ENCODE assay signal across 11 cellular contexts in the genomic region with DNA sequence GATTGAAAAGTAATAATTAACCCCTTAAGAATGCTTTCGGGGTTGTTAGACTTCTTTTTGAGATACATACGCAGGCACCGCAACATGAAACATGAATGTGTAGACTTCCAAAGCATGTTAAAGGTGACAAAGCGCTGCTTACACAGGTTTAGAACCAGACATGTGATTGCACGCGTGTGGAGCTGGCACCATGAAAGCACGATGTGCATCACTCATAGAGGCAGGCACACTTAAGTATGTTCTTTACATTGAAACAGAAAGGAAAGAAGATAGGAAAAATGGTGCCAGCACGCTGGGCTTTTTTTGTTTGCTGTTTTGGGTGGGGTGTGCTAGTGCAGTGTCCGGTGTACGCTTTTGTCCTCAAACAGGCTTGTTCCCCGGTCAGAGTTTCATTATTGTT.
DNase-seq lines count a peak whose midpoint lies in the region; FAIRE-seq and TF ChIP-seq lines count a peak whose summit lies in the region.
"Had no signal": no experiment of that assay in that cellular context is flagged by ENCODE, and none has a peak within 500 bp of the region (broad histone marks: within the 10 kb centered on the region; RNA-seq: fewer than 3 reads in every experiment).

No MANE protein-coding gene starts in this region.

- no peak for FAIRE-seq in small intestine (lab: Jason Lieb, UNC)

- H3K27ac ChIP-seq in small intestine (ENCODE audit: low read depth in 1 of 2, low read length in 1 of 2): peak overlapping the region; percentile 77 to 90

- H3K4me1 ChIP-seq in small intestine (ENCODE audit: control insufficient read depth in 2 of 2, insufficient read depth in 1 of 2, low read depth in 1 of 2, low read length in 1 of 2): peaks cover 0 to 4% of the 10 kb centered on the region in 2 donors

- TF ChIP-seq CTCF in fibroblast of villous mesenchyme (IDR thresholded peaks at IDR 0.05; ENCODE audit: insufficient read depth, low read depth, low read length) (no peak), chondrocyte (IDR thresholded peaks at IDR 0.05) (no peak)

- H3K27me3 ChIP-seq in small intestine (ENCODE audit: control insufficient read depth in 2 of 2, insufficient read depth in 2 of 2, low read length in 2 of 2): no peaks in the 10 kb centered on the region

- H3K4me3 ChIP-seq in fibroblast of villous mesenchyme (ENCODE audit: low read depth, low read length) (peak overlapping the region; percentile 7), small intestine (ENCODE audit: low read depth in 1 of 2, low read length in 2 of 2) (no peak overlapping the region)

- H3K36me3 ChIP-seq in small intestine (ENCODE audit: control insufficient read depth in 2 of 2, insufficient read depth in 2 of 2, low read length in 2 of 2): no peaks in the 10 kb centered on the region

- H3K27me3 Mint-ChIP-seq in chondrocyte (ENCODE audit: low read depth): peaks cover 3% of the 10 kb centered on the region
- H3K27me3 Mint-ChIP-seq: stimulated activated naive CD8-positive, alpha-beta T cell treated with anti-CD3 and anti-CD28 coated beads, Interleukin-15, Interleukin-2, amounts not matched to agents 100 ng/mL and 50 ng/mL, for 24 hours had no signal

- H3K4me3 Mint-ChIP-seq in chondrocyte (ENCODE audit: unreplicated experiment): no peak overlapping the region
- H3K4me3 Mint-ChIP-seq: stimulated activated naive CD8-positive, alpha-beta T cell treated with anti-CD3 and anti-CD28 coated beads, Interleukin-15, Interleukin-2, amounts not matched to agents 100 ng/mL and 50 ng/mL, for 24 hours; T-helper 1 cell treated with Interleukin-12 subunit alpha and Interleukin-12 subunit beta and Interleukin-4 antibody, amounts not matched to agents 30 μg/mL and 1 μg/mL, for 36 hours had no signal

- no peak overlapping the region for H3K27ac Mint-ChIP-seq in chondrocyte (ENCODE audit: unreplicated experiment)
- H3K27ac Mint-ChIP-seq: stimulated activated naive CD8-positive, alpha-beta T cell treated with anti-CD3 and anti-CD28 coated beads, Interleukin-15, Interleukin-2, amounts not matched to agents 100 ng/mL and 50 ng/mL, for 24 hours; T-helper 1 cell treated with Interleukin-12 subunit alpha and Interleukin-12 subunit beta and Interleukin-4 antibody, amounts not matched to agents 30 μg/mL and 1 μg/mL, for 36 hours had no signal

- DNase-seq in DMS 273 (lab: John Stamatoyannopoulos, UW; ENCODE audit: unreplicated experiment) (peak; percentile 83), DMS 273 treated with DMSO at 0.1 percent for 48 hours (lab: John Stamatoyannopoulos, UW) (no peak), RPMI7951 (ENCODE audit: low read depth) (peak; percentile 14), fibroblast of villous mesenchyme (ENCODE audit: low read depth) (peak; percentile 73), small intestine (peak; percentile 43), COR-L47 (lab: John Stamatoyannopoulos, UW) (no peak), chondrocyte (ENCODE audit: low spot score) (no peak)
- DNase-seq in activated CD4-positive, CD25-positive, alpha-beta regulatory T cell treated with anti-CD3 and anti-CD28 coated beads, Interleukin-2, amount 50 U/mL, for 72 hours: no peak
- DNase-seq: 8988T had no signal

- no peaks in the 10 kb centered on the region for H3K9me3 ChIP-seq in small intestine (ENCODE audit: control insufficient read depth, low read depth)

- 45 to 57% (median 53%) methylated on average over 11 of the region's 11 CpGs for WGBS in small intestine, 3 donors

- H3K4me1 Mint-ChIP-seq in chondrocyte (ENCODE audit: low read depth): peaks cover 14% of the 10 kb centered on the region

- H3K36me3 Mint-ChIP-seq in chondrocyte (ENCODE audit: low read depth): no peaks in the 10 kb centered on the region

- no peaks in the 10 kb centered on the region for H3K9me3 Mint-ChIP-seq in chondrocyte (ENCODE audit: low read depth)
- H3K9me3 Mint-ChIP-seq: stimulated activated naive CD8-positive, alpha-beta T cell treated with anti-CD3 and anti-CD28 coated beads, Interleukin-15, Interleukin-2, amounts not matched to agents 100 ng/mL and 50 ng/mL, for 24 hours; T-helper 1 cell treated with Interleukin-12 subunit alpha and Interleukin-12 subunit beta and Interleukin-4 antibody, amounts not matched to agents 30 μg/mL and 1 μg/mL, for 36 hours had no signal

Comparison
In these comparisons a context has a peak if more than half of its experiments do, and no peak if none do; other contexts are left out.
1. DNase-seq: peak in DMS 273 (single experiment), RPMI7951 (single experiment), fibroblast of villous mesenchyme (single experiment) and small intestine (single experiment); none in DMS 273 treated with DMSO at 0.1 percent for 48 hours (single experiment), activated CD4-positive, CD25-positive, alpha-beta regulatory T cell treated with anti-CD3 and anti-CD28 coated beads, Interleukin-2, amount 50 U/mL, for 72 hours (single experiment), COR-L47 (single experiment) and chondrocyte (single experiment).